Comparison of ENCODE assay signal across 27 cellular contexts in the genomic region with DNA sequence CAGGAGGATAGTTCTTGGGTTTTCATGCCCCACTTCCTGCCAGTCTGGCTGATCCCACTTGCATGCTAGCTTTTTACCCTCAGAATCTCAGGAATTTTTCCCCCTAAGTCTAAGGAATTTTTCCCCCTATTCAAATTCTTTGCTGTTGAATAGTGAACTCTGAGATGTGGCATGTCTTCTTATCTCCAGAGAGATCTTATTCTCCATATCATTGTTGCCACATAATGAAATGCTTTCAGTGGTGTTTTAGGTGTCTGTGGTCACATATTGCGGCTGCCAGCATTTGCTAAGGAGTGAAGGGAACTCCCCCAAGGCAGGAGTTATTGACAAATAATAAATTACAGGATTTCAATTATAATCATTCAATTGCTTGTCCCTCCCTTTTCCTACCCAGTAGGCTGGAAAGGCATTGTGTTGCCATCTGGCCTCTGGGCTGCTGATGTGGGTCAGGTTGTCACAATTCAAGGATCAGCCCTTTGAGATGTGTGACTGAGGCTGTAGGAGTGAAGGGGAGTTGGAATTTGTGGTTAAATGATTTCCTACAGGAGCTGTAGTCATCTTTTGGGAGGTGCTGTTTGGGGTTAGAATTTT. TPM values are rescaled to one million over a fixed set of nuclear protein-coding genes. Genes with fewer than 3 reads are reported as not detected.
DNase-seq lines count a peak whose midpoint lies in the region; ATAC-seq and TF ChIP-seq lines count a peak whose summit lies in the region.
"Had no signal": no experiment of that assay in that cellular context is flagged by ENCODE, and none has a peak within 500 bp of the region (broad histone marks: within the 10 kb centered on the region; RNA-seq: fewer than 3 reads in every experiment).

No MANE protein-coding gene starts in this region.

- in situ Hi-C loops in GM23248 (cut with MboI): no loop called here

- H3K9me3 Mint-ChIP-seq in CD4-positive, alpha-beta T cell: no peaks in the 10 kb centered on the region
- H3K9me3 Mint-ChIP-seq: activated T-helper 17 cell treated with anti-CD3 and anti-CD28 coated beads, Interleukin-2, amount 50 U/mL, for 72 hours had no signal

- DNase-seq in AG08395 (ENCODE audit: low spot score) (peak; percentile 32), GM23248 (peak; percentile 69), SJCRH30 (peak; percentile 10 to 20), kidney tubule cell (ENCODE audit: low spot score) (peak; percentile 85), T-helper 2 cell (no peak)
- DNase-seq in effector CD4-positive, alpha-beta T cell: no peak
- DNase-seq in CD4-positive, alpha-beta T cell: no peak
- DNase-seq: activated CD4-positive, alpha-beta T cell treated with anti-CD3 and anti-CD28 coated beads, Interleukin-2, amount 50 U/mL, for 1 hour; C1 segment of cervical spinal cord; gastrocnemius medialis; hypothalamus; Kasumi-1; mammary epithelial cell; NCI-H1105; NCI-H2029 treated with DMSO at 0.1 percent for 48 hours; NCI-H510A; NK-92 treated with Interleukin-12 subunit alpha and Interleukin-12 subunit beta, amount 100 ng/mL, for 24 hours; stomach; trophoblast cell had no signal

- no peaks in the 10 kb centered on the region for H3K36me3 Mint-ChIP-seq in CD4-positive, alpha-beta T cell (ENCODE audit: low read depth)
- H3K36me3 Mint-ChIP-seq: activated naive CD8-positive, alpha-beta T cell had no signal

- 15 to 32% methylated on average over 1 of the region's 1 CpG for WGBS in GM23248 (ENCODE audit: low coverage in 1 of 2, low lambda C conversion rate in 2 of 2, missing lambda C conversion rate in 2 of 2), 2 experiments

- no peak overlapping the region for H2AFZ ChIP-seq in GM23248

- no peak overlapping the region; the same call in 1 of the 2 replicates for H3K4me3 ChIP-seq in GM23248
- H3K4me3 ChIP-seq in SJCRH30: no peak overlapping the region
- H3K4me3 ChIP-seq: gastrocnemius medialis, stomach had no signal

- H3K27ac ChIP-seq in GM23248 (peak overlapping the region; percentile 61), SJCRH30 (peak overlapping the region; percentile 39)
- H3K27ac ChIP-seq in CD4-positive, alpha-beta T cell (ENCODE audit: low read depth, low read length): no peak overlapping the region
- H3K27ac ChIP-seq: gastrocnemius medialis, stomach had no signal

- intact Hi-C loops in CD4-positive, alpha-beta T cell (cut with DNase I, micrococcal nuclease): no loop called here

- H3K9me3 ChIP-seq in GM23248 (ENCODE audit: low read depth) (no peaks in the 10 kb centered on the region), SJCRH30 (replicated peaks) (no peaks in the 10 kb centered on the region)
- H3K9me3 ChIP-seq in CD4-positive, alpha-beta T cell (ENCODE audit: control insufficient read depth, low read length): no peaks in the 10 kb centered on the region
- H3K9me3 ChIP-seq: gastrocnemius medialis, stomach had no signal

- H3F3A ChIP-seq in GM23248 (ENCODE audit: insufficient read depth): peaks cover 24% of the 10 kb centered on the region

- no peak for TF ChIP-seq CTCF in CD4-positive, alpha-beta T cell (IDR thresholded peaks at IDR 0.05)

- H3K27me3 ChIP-seq in GM23248 (replicated peaks; ENCODE audit: insufficient read depth) (no peaks in the 10 kb centered on the region), SJCRH30 (no peaks in the 10 kb centered on the region)
- H3K27me3 ChIP-seq in CD4-positive, alpha-beta T cell (ENCODE audit: control insufficient read depth, insufficient read depth, low read length): peaks cover 4% of the 10 kb centered on the region
- H3K27me3 ChIP-seq: gastrocnemius medialis, stomach had no signal

- no peak overlapping the region for H3K27ac Mint-ChIP-seq in CD4-positive, alpha-beta T cell
- H3K27ac Mint-ChIP-seq: activated naive CD8-positive, alpha-beta T cell; activated T-helper 17 cell treated with anti-CD3 and anti-CD28 coated beads, Interleukin-2, amount 50 U/mL, for 72 hours had no signal

- no peak for ATAC-seq in GM18519 (IDR thresholded peaks at IDR 0.05; ENCODE audit: low FRiP score, unreplicated experiment)
- ATAC-seq in CD4-positive, alpha-beta T cell (ENCODE audit: poor library complexity): no peak
- ATAC-seq: activated T-helper 17 cell treated with anti-CD3 and anti-CD28 coated beads, Interleukin-2, amount 50 U/mL, for 72 hours; esophagus mucosa; gastrocnemius medialis; Panc1 had no signal

- H3K27me3 Mint-ChIP-seq in CD4-positive, alpha-beta T cell: peaks cover 11% of the 10 kb centered on the region
- H3K27me3 Mint-ChIP-seq: activated naive CD8-positive, alpha-beta T cell; activated T-helper 17 cell treated with anti-CD3 and anti-CD28 coated beads, Interleukin-2, amount 50 U/mL, for 72 hours had no signal

- no peak overlapping the region for H3K9ac ChIP-seq in GM23248

- H3K4me1 Mint-ChIP-seq in CD4-positive, alpha-beta T cell (ENCODE audit: low read depth): no peaks in the 10 kb centered on the region
- H3K4me1 Mint-ChIP-seq: activated T-helper 17 cell treated with anti-CD3 and anti-CD28 coated beads, Interleukin-2, amount 50 U/mL, for 72 hours had no signal

- no peak overlapping the region for H3K4me3 Mint-ChIP-seq in CD4-positive, alpha-beta T cell
- H3K4me3 Mint-ChIP-seq: activated naive CD8-positive, alpha-beta T cell; activated T-helper 17 cell treated with anti-CD3 and anti-CD28 coated beads, Interleukin-2, amount 50 U/mL, for 72 hours had no signal

- H3K36me3 ChIP-seq in GM23248 (ENCODE audit: low read depth) (no peaks in the 10 kb centered on the region), SJCRH30 (no peaks in the 10 kb centered on the region)
- H3K36me3 ChIP-seq: gastrocnemius medialis, stomach had no signal

- CTCF ChIA-PET in CD4-positive, alpha-beta T cell (lab: Charles Lee): no interaction called here

- H3K4me1 ChIP-seq in GM23248 (ENCODE audit: insufficient read depth): peaks cover 43% of the 10 kb centered on the region
- H3K4me1 ChIP-seq in SJCRH30: peaks cover 12% of the 10 kb centered on the region
- H3K4me1 ChIP-seq: gastrocnemius medialis, stomach had no signal

- H3K9me2 ChIP-seq in GM23248 (ENCODE audit: insufficient read depth): no peaks in the 10 kb centered on the region

- POLR2A ChIA-PET in CD4-positive, alpha-beta T cell (lab: Charles Lee): no interaction called here

- no peaks in the 10 kb centered on the region for H3K79me2 ChIP-seq in GM23248 (ENCODE audit: insufficient read depth)

- no peaks in the 10 kb centered on the region for H4K20me1 ChIP-seq in GM23248 (ENCODE audit: insufficient read depth)

- H3K4me2 ChIP-seq in GM23248 (ENCODE audit: unreplicated experiment): peak overlapping the region; percentile 69

RNA-seq across cellular contexts. Expression of a gene that starts 3.9 kb away (rescaled TPM):
- 2.9 and 3.0 TPM in 2 replicates for total RNA-seq in GM23248 (2014; rRNA removed; shearing (Covaris generic))
- polyA plus RNA-seq in GM23248 (2016; fragmentation: Nextera tagmentation; extraction: Ambion mirVana): 1.6 and 1.7 TPM in 2 replicates
- 0.03 and 0.04 TPM in 2 replicates for total RNA-seq in SJCRH30 (2014; rRNA removed; shearing (Covaris generic))
- total RNA-seq in CD4-positive, alpha-beta T cell: not detected
- total RNA-seq: A172; activated T-helper 17 cell treated with anti-CD3 and anti-CD28 coated beads, Interleukin-2, amount 50 U/mL, for 72 hours; gastrocnemius medialis; T-helper 2 cell treated with Interferon-gamma antibody and Interleukin-4, amounts not matched to agents 100 ng/mL and 5 ng/mL, for 36 hours had no signal

RNA-seq across cellular contexts. Expression of a gene that starts 30.9 kb away (rescaled TPM):
- not detected in 2 replicates for total RNA-seq in GM23248 (2014; rRNA removed; shearing (Covaris generic))
- polyA plus RNA-seq in GM23248 (2016; fragmentation: Nextera tagmentation; extraction: Ambion mirVana): not detected in 2 replicates
- not detected in 2 replicates for total RNA-seq in SJCRH30 (2014; rRNA removed; shearing (Covaris generic))
- total RNA-seq in CD4-positive, alpha-beta T cell: not detected
- total RNA-seq: A172; activated T-helper 17 cell treated with anti-CD3 and anti-CD28 coated beads, Interleukin-2, amount 50 U/mL, for 72 hours; cerebellum; esophagus mucosa; gastrocnemius medialis; mammary epithelial cell; T-helper 2 cell treated with Interferon-gamma antibody and Interleukin-4, amounts not matched to agents 100 ng/mL and 5 ng/mL, for 36 hours had no signal
- polyA plus RNA-seq: mammary epithelial cell had no signal

Comparison
In these comparisons a context has a peak if more than half of its experiments do, and no peak if none do; other contexts are left out.
1. DNase-seq: peak in AG08395 (single experiment), GM23248 (single experiment), SJCRH30 (2 of 2) and kidney tubule cell (single experiment); none in T-helper 2 cell (0 of 5), effector CD4-positive, alpha-beta T cell (single experiment) and CD4-positive, alpha-beta T cell (0 of 10).